In genomic region chr1:89200668-89201488, GRCh38 we compare ENCODE assay signal across 10 cellular contexts. TPM values are rescaled to one million over a fixed set of nuclear protein-coding genes. Genes with fewer than 3 reads are reported as not detected.
DNase-seq lines count a peak whose midpoint lies in the region; ATAC-seq and TF ChIP-seq lines count a peak whose summit lies in the region.
"Had no signal": no experiment of that assay in that cellular context is flagged by ENCODE, and none has a peak within 500 bp of the region (broad histone marks: within the 10 kb centered on the region; RNA-seq: fewer than 3 reads in every experiment).

No MANE protein-coding gene starts in this region.

- TF ChIP-seq CTCF in left ventricle myocardium inferior (IDR thresholded peaks at IDR 0.05; ENCODE audit: borderline replicate concordance), result no peak
- no peak for TF ChIP-seq CTCF in MCF 10A (IDR thresholded peaks at IDR 0.05; ENCODE audit: unreplicated experiment)
- no peak for TF ChIP-seq CTCF in upper lobe of right lung (IDR thresholded peaks at IDR 0.05)

- no peaks in the 10 kb centered on the region for H3K9me3 Mint-ChIP-seq in MCF 10A (ENCODE audit: unreplicated experiment)

- H3K36me3 ChIP-seq in left ventricle myocardium inferior (peaks cover 5% of the 10 kb centered on the region), SJCRH30 (no peaks in the 10 kb centered on the region), upper lobe of right lung (no peaks in the 10 kb centered on the region)

- CTCF ChIA-PET in MCF 10A (lab: Yijun Ruan, JAX), result no interaction called here

- H3K9me3 ChIP-seq in left ventricle myocardium inferior (replicated peaks) (peaks cover 15% of the 10 kb centered on the region), SJCRH30 (replicated peaks) (no peaks in the 10 kb centered on the region), upper lobe of right lung (no peaks in the 10 kb centered on the region)

- ATAC-seq in GM21390 (IDR thresholded peaks at IDR 0.05; ENCODE audit: unreplicated experiment), result peak; percentile 63
- peak; percentile 65 for ATAC-seq in HG03521 (IDR thresholded peaks at IDR 0.05; ENCODE audit: unreplicated experiment)
- no peak for ATAC-seq in upper lobe of right lung

- H3K4me3 ChIP-seq in left ventricle myocardium inferior, result no peak overlapping the region
- H3K4me3 ChIP-seq in SJCRH30, result no peak overlapping the region
- no peak overlapping the region for H3K4me3 ChIP-seq in upper lobe of right lung

- no peaks in the 10 kb centered on the region for H3K4me1 Mint-ChIP-seq in MCF 10A (ENCODE audit: insufficient read depth, unreplicated experiment)

- H3K36me3 Mint-ChIP-seq in MCF 10A (ENCODE audit: insufficient read depth, unreplicated experiment), result no peaks in the 10 kb centered on the region

- H3K4me1 ChIP-seq in left ventricle myocardium inferior (peaks cover 40% of the 10 kb centered on the region), SJCRH30 (no peaks in the 10 kb centered on the region), upper lobe of right lung (peaks cover 30% of the 10 kb centered on the region)

- intact Hi-C loops in left ventricle myocardium inferior (cut with micrococcal nuclease) (loop anchor here (10.0 kb wide), 1 partner anchor 54 kb away; no protein-coding TSS in a partner anchor), MCF 10A (cut with micrococcal nuclease) (no loop called here), posterior vena cava (cut with DNase I) (no loop called here), upper lobe of right lung (cut with DNase I) (no loop called here)

- H3K27ac Mint-ChIP-seq in MCF 10A (ENCODE audit: low read depth, unreplicated experiment), result no peak overlapping the region

- peak overlapping the region; percentile 91 for H3K27ac ChIP-seq in left ventricle myocardium inferior (replicated peaks)
- no peak overlapping the region for H3K27ac ChIP-seq in SJCRH30
- no peak overlapping the region for H3K27ac ChIP-seq in upper lobe of right lung

- POLR2A ChIA-PET in MCF 10A (lab: Yijun Ruan, JAX), result no interaction called here

- H3K27me3 Mint-ChIP-seq in MCF 10A (ENCODE audit: insufficient read depth, unreplicated experiment), result no peaks in the 10 kb centered on the region

- BruUV-seq in MCF 10A (replicated peaks; lab: Mats Ljungman, UMichigan), result no TSS peak

- H3K4me3 Mint-ChIP-seq in MCF 10A (ENCODE audit: unreplicated experiment), result no peak overlapping the region

- H3K27me3 ChIP-seq in left ventricle myocardium inferior (ENCODE audit: low read depth) (no peaks in the 10 kb centered on the region), SJCRH30 (no peaks in the 10 kb centered on the region), upper lobe of right lung (no peaks in the 10 kb centered on the region)

- DNase-seq in GM04504 (ENCODE audit: low read depth), result peak; percentile 24
- DNase-seq in left ventricle myocardium inferior, result no peak
- DNase-seq in MCF 10A (ENCODE audit: unreplicated experiment), result no peak
- no peak for DNase-seq in SJCRH30
- no peak for DNase-seq in posterior vena cava (ENCODE audit: low spot score)
- DNase-seq in upper lobe of right lung, result no peak
- DNase-seq: stimulated activated CD4-positive, alpha-beta T cell treated with anti-CD3 and anti-CD28 coated beads, Interleukin-1b, Interleukin-23, amount 100 ng/mL, for 48 hours had no signal

RNA-seq across cellular contexts. Expression of gene GBP4, which starts 2.1 kb away (rescaled TPM):
- total RNA-seq in left ventricle myocardium inferior, result 6.2 TPM
- total RNA-seq in MCF 10A (2022), result 0.05 TPM in 1 of 2 replicates, not detected in the other
- total RNA-seq in SJCRH30 (2014; rRNA removed; shearing (Covaris generic)), result 0.02 TPM in 1 of 2 replicates, not detected in the other
- total RNA-seq in posterior vena cava, result 1 to 10 TPM; 5.5 to 9.5 TPM
- 32.9 TPM for total RNA-seq in upper lobe of right lung

RNA-seq across cellular contexts. Expression of gene GBP7, which starts 25.1 kb away (rescaled TPM):
- total RNA-seq in left ventricle myocardium inferior, result 0.11 TPM
- not detected in 2 replicates for total RNA-seq in MCF 10A (2022)
- total RNA-seq in SJCRH30 (2014; rRNA removed; shearing (Covaris generic)), result not detected in 2 replicates
- not detected for total RNA-seq in posterior vena cava
- total RNA-seq in upper lobe of right lung, result 0.32 TPM
- total RNA-seq: T-helper 1 cell treated with Interleukin-12 subunit alpha and Interleukin-12 subunit beta and Interleukin-4 antibody, amounts not matched to agents 30 ng/mL and 1 ng/mL, for 36 hours had no signal
